Comparison of ENCODE assay signal across 8 cellular contexts in genomic region chr17:42182927-42183734, GRCh38. TPM values are rescaled to one million over a fixed set of nuclear protein-coding genes. Genes with fewer than 3 reads are reported as not detected.
DNase-seq lines count a peak whose midpoint lies in the region; ATAC-seq and TF ChIP-seq lines count a peak whose summit lies in the region.

No MANE protein-coding gene starts in this region.

- H3K9ac ChIP-seq in DND-41 (ENCODE audit: low read depth, low read length) = peak overlapping the region; percentile 84

- H3K36me3 ChIP-seq in DND-41 (ENCODE audit: insufficient read depth, low read length) (no peaks in the 10 kb centered on the region), neuron (ENCODE audit: insufficient read depth, low read length) (no peaks in the 10 kb centered on the region)
- H3K36me3 ChIP-seq in effector memory CD4-positive, alpha-beta T cell (ENCODE audit: control insufficient read depth, insufficient read depth, low read length) = no peaks in the 10 kb centered on the region

- H2AFZ ChIP-seq in DND-41 (ENCODE audit: low read depth, low read length) = peak overlapping the region; percentile 99
- peak overlapping the region; percentile 86 for H2AFZ ChIP-seq in neuron (ENCODE audit: low read depth, low read length)

- H3K4me3 ChIP-seq in DND-41 (ENCODE audit: low read depth in 1 of 2, low read length in 2 of 2) (peak overlapping the region; percentile 71 to 95), NB4 (ENCODE audit: low read depth, low read length) (peak overlapping the region; percentile 60), neuron (ENCODE audit: low read length) (peak overlapping the region; percentile 60)
- H3K4me3 ChIP-seq in effector memory CD4-positive, alpha-beta T cell (ENCODE audit: insufficient read depth, low read depth, low read length, poor library complexity, severe bottlenecking) = peak overlapping the region; percentile 68

- ATAC-seq in DND-41 (ENCODE audit: insufficient read depth, low read depth) = no peak

- H3K9me3 ChIP-seq in DND-41 (ENCODE audit: insufficient read depth, low read length, severe bottlenecking) = no peaks in the 10 kb centered on the region
- no peaks in the 10 kb centered on the region for H3K9me3 ChIP-seq in effector memory CD4-positive, alpha-beta T cell (ENCODE audit: control insufficient read depth, low read length)
- no peaks in the 10 kb centered on the region for H3K9me3 ChIP-seq in neuron (ENCODE audit: low read length)

- no peaks in the 10 kb centered on the region for H4K20me1 ChIP-seq in DND-41 (ENCODE audit: insufficient read depth, low read length)

- H3K4me1 ChIP-seq in DND-41 (ENCODE audit: insufficient read depth, low read length) (peaks cover 26% of the 10 kb centered on the region), neuron (ENCODE audit: insufficient read depth, low read length) (peaks cover 39% of the 10 kb centered on the region)
- H3K4me1 ChIP-seq in effector memory CD4-positive, alpha-beta T cell (ENCODE audit: control insufficient read depth, insufficient read depth, low read length, poor library complexity, severe bottlenecking) = peaks cover 41% of the 10 kb centered on the region

- TF ChIP-seq CTCF in DND-41 (IDR thresholded peaks at IDR 0.05; ENCODE audit: borderline replicate concordance, extremely low read depth, low read length, poor library complexity, severe bottlenecking) = no peak
- no peak for TF ChIP-seq CTCF in NB4 (IDR thresholded peaks at IDR 0.05; ENCODE audit: low read depth, low read length)

- TF ChIP-seq POLR2A in NB4 (IDR thresholded peaks at IDR 0.05; ENCODE audit: extremely low read depth, insufficient read length) = no peak

- H3K27ac ChIP-seq in DND-41 (ENCODE audit: low read length) = peak overlapping the region; percentile 81
- H3K27ac ChIP-seq in effector memory CD4-positive, alpha-beta T cell (ENCODE audit: insufficient read depth, low read length, poor library complexity, severe bottlenecking) = peak overlapping the region; percentile 86

- DNase-seq in DND-41 = no peak
- DNase-seq in NB4 (ENCODE audit: low read depth) = no peak
- no peak for DNase-seq in effector memory CD4-positive, alpha-beta T cell
- no peak for DNase-seq in DMS79 treated with DMSO at 0.1 percent for 48 hours (lab: John Stamatoyannopoulos, UW)
- no peak for DNase-seq in dedifferentiated amniotic fluid mesenchymal stem cell (ENCODE audit: extremely low spot score)
- DNase-seq in globus pallidus (ENCODE audit: low spot score) = no peak
- DNase-seq in mucosa of gallbladder (ENCODE audit: low spot score) = no peak

- H3K79me2 ChIP-seq in DND-41 (ENCODE audit: insufficient read depth, low read length) = no peaks in the 10 kb centered on the region

- peak overlapping the region; percentile 93 for H3K4me2 ChIP-seq in DND-41 (ENCODE audit: insufficient read depth, low read length)

- no peaks in the 10 kb centered on the region for H3K27me3 ChIP-seq in DND-41 (ENCODE audit: insufficient read depth, low read length, poor library complexity)
- no peaks in the 10 kb centered on the region for H3K27me3 ChIP-seq in effector memory CD4-positive, alpha-beta T cell (replicated peaks; ENCODE audit: control insufficient read depth, insufficient read depth, low read length, poor library complexity, severe bottlenecking)
- peaks cover 27% of the 10 kb centered on the region for H3K27me3 ChIP-seq in neuron (ENCODE audit: insufficient read depth, low read length)

RNA-seq across cellular contexts. Expression of gene HCRT, which starts 2.1 kb away (rescaled TPM):
- total RNA-seq in mucosa of gallbladder = not detected

RNA-seq across cellular contexts. Expression of gene KCNH4, which starts 2.2 kb away (rescaled TPM):
- 0.06 TPM for total RNA-seq in mucosa of gallbladder

RNA-seq across cellular contexts. Expression of gene GHDC, which starts 11.2 kb away (rescaled TPM):
- total RNA-seq in mucosa of gallbladder = 34.4 TPM

RNA-seq across cellular contexts. Expression of gene RAB5C, which starts 28.3 kb away (rescaled TPM):
- total RNA-seq in mucosa of gallbladder = 150 TPM
